2 cellular contexts compared by ENCODE assay signal in the genomic region with DNA sequence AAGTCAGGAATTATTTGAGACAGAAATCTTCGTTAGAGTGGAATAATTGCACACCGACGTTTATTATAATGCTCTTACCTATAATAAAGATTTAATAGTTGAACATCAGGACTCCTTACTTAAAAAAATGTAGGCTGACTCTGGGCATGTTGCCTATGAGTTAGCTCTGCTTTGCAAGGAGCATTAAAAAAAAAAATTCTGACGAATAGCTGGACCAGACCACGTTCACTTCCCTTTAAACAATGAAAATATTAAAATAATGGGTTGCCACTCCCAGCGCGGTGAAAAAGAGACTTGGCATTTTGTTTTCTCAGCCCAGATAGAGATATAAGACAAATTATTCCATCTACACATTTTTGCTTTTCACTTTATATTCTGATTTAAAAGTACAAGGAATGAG.
TF ChIP-seq lines count a peak whose summit lies in the region.

No MANE protein-coding gene starts in this region.

TF ChIP-seq in IMR-90, 13 proteins besides CTCF, POLR2A, EP300 and RAD21:
- TF ChIP-seq MAZ (IDR thresholded peaks at IDR 0.05; ENCODE audit: borderline replicate concordance, low read depth, low read length) (no peak), MXI1 (IDR thresholded peaks at IDR 0.05; ENCODE audit: borderline replicate concordance, low read depth, low read length) (no peak), RFX5 (IDR thresholded peaks at IDR 0.05; ENCODE audit: low read depth, low read length) (no peak), NFE2L2 (IDR thresholded peaks at IDR 0.05; ENCODE audit: low read depth, low read length) (no peak), CHD1 (IDR thresholded peaks at IDR 0.05; ENCODE audit: low read depth, low read length) (no peak), MAFK (IDR thresholded peaks at IDR 0.05; ENCODE audit: low read depth, low read length) (no peak), FOS (IDR thresholded peaks at IDR 0.05; ENCODE audit: low read depth, low read length) (no peak), BHLHE40 (IDR thresholded peaks at IDR 0.05; ENCODE audit: low read depth, low read length) (no peak)
- TF ChIP-seq, protein P1, sequence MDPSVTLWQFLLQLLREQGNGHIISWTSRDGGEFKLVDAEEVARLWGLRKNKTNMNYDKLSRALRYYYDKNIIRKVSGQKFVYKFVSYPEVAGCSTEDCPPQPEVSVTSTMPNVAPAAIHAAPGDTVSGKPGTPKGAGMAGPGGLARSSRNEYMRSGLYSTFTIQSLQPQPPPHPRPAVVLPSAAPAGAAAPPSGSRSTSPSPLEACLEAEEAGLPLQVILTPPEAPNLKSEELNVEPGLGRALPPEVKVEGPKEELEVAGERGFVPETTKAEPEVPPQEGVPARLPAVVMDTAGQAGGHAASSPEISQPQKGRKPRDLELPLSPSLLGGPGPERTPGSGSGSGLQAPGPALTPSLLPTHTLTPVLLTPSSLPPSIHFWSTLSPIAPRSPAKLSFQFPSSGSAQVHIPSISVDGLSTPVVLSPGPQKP (IDR thresholded peaks at IDR 0.05; ENCODE audit: borderline replicate concordance, low read depth, low read length) = no peak
- TF ChIP-seq, protein P2, sequence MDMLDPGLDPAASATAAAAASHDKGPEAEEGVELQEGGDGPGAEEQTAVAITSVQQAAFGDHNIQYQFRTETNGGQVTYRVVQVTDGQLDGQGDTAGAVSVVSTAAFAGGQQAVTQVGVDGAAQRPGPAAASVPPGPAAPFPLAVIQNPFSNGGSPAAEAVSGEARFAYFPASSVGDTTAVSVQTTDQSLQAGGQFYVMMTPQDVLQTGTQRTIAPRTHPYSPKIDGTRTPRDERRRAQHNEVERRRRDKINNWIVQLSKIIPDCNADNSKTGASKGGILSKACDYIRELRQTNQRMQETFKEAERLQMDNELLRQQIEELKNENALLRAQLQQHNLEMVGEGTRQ (IDR thresholded peaks at IDR 0.05; ENCODE audit: low read depth, low read length) = no peak

TF ChIP-seq in K562, 482 proteins besides CTCF, POLR2A, EP300 and RAD21:
- TF ChIP-seq, protein P3, sequence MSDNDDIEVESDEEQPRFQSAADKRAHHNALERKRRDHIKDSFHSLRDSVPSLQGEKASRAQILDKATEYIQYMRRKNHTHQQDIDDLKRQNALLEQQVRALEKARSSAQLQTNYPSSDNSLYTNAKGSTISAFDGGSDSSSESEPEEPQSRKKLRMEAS (CRISPR knock-in tag; IDR thresholded peaks at IDR 0.05) = no peak
- TF ChIP-seq ZNF274 (IDR thresholded peaks at IDR 0.05; ENCODE audit: borderline replicate concordance, low read depth, low read length) (no peak), HDAC3 (IDR thresholded peaks at IDR 0.05; ENCODE audit: borderline replicate concordance, partially characterized antibody) (no peak), SLC30A9 (CRISPR knock-in tag; IDR thresholded peaks at IDR 0.05) (no peak), BRCA1 (IDR thresholded peaks at IDR 0.05) (no peak), BRCA1 (CRISPR knock-in tag; IDR thresholded peaks at IDR 0.05) (no peak)
- TF ChIP-seq, protein P4, sequence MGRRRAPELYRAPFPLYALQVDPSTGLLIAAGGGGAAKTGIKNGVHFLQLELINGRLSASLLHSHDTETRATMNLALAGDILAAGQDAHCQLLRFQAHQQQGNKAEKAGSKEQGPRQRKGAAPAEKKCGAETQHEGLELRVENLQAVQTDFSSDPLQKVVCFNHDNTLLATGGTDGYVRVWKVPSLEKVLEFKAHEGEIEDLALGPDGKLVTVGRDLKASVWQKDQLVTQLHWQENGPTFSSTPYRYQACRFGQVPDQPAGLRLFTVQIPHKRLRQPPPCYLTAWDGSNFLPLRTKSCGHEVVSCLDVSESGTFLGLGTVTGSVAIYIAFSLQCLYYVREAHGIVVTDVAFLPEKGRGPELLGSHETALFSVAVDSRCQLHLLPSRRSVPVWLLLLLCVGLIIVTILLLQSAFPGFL (CRISPR knock-in tag; IDR thresholded peaks at IDR 0.05) = no peak
- TF ChIP-seq, protein P5, sequence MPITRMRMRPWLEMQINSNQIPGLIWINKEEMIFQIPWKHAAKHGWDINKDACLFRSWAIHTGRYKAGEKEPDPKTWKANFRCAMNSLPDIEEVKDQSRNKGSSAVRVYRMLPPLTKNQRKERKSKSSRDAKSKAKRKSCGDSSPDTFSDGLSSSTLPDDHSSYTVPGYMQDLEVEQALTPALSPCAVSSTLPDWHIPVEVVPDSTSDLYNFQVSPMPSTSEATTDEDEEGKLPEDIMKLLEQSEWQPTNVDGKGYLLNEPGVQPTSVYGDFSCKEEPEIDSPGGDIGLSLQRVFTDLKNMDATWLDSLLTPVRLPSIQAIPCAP (CRISPR knock-in tag; IDR thresholded peaks at IDR 0.05; ENCODE audit: borderline replicate concordance) = no peak
TF ChIP-seq in K562: peak in this region for 0.
